Comparison of ENCODE assay signal across 7 cellular contexts in genomic region chr10:58299580-58299979, GRCh38. TPM values are rescaled to one million over a fixed set of nuclear protein-coding genes. Genes with fewer than 3 reads are reported as not detected.
DNase-seq lines count a peak whose midpoint lies in the region; ATAC-seq and TF ChIP-seq lines count a peak whose summit lies in the region.

No MANE protein-coding gene starts in this region.

- ATAC-seq in GM21737 (IDR thresholded peaks at IDR 0.05; ENCODE audit: unreplicated experiment) (peak; percentile 93), T-helper 17 cell (peak; percentile 92)

- no peak overlapping the region for H3K27ac Mint-ChIP-seq in T-helper 17 cell

- no peak overlapping the region for H3K9ac ChIP-seq in Karpas-422 (ENCODE audit: low read length)

- H3K4me1 ChIP-seq in Karpas-422 (ENCODE audit: low read length) = no peaks in the 10 kb centered on the region
- H3K4me1 ChIP-seq in ascending aorta = no peaks in the 10 kb centered on the region

- H3K27me3 Mint-ChIP-seq in T-helper 17 cell = peaks cover 25% of the 10 kb centered on the region

- no peaks in the 10 kb centered on the region for H3K4me1 Mint-ChIP-seq in T-helper 17 cell

- no peak overlapping the region for H3K4me3 Mint-ChIP-seq in T-helper 17 cell

- H3K36me3 ChIP-seq in Karpas-422 (ENCODE audit: insufficient read depth, low read length) (no peaks in the 10 kb centered on the region), ascending aorta (no peaks in the 10 kb centered on the region)

- no peaks in the 10 kb centered on the region for H4K20me1 ChIP-seq in Karpas-422 (ENCODE audit: insufficient read depth, low read depth, low read length)

- no peak overlapping the region for H3K4me2 ChIP-seq in Karpas-422 (ENCODE audit: low read depth, low read length, poor library complexity, severe bottlenecking)

- CTCF ChIA-PET in GM10248 (lab: Yijun Ruan, JAX) = interaction anchor here (0.6 to 4.2 kb wide), 32 partner anchors 8 to 150 kb away, joined by 3 to 60 read pairs (median 6); partner anchors contain the start of genes CISD1, TFAM and UBE2D1

- no peak overlapping the region for H2AFZ ChIP-seq in Karpas-422 (ENCODE audit: low read length)

- H3K9me2 ChIP-seq in Karpas-422 (replicated peaks; ENCODE audit: insufficient read depth, low read length) = no peaks in the 10 kb centered on the region

- no peaks in the 10 kb centered on the region for H3K27me3 ChIP-seq in Karpas-422 (ENCODE audit: low read length)
- no peaks in the 10 kb centered on the region for H3K27me3 ChIP-seq in ascending aorta

- no peaks in the 10 kb centered on the region for H3K79me2 ChIP-seq in Karpas-422 (ENCODE audit: low read length)

- POLR2A ChIA-PET in GM10248 (lab: Yijun Ruan, JAX) = no interaction called here

- H3K27ac ChIP-seq in Karpas-422 (ENCODE audit: low read length) (no peak overlapping the region), ascending aorta (no peak overlapping the region)

- no peaks in the 10 kb centered on the region for H3K9me3 ChIP-seq in Karpas-422 (ENCODE audit: low read length)
- H3K9me3 ChIP-seq in T-helper 17 cell (ENCODE audit: control insufficient read depth, low read length, poor library complexity, severe bottlenecking) = no peaks in the 10 kb centered on the region
- H3K9me3 ChIP-seq in ascending aorta = no peaks in the 10 kb centered on the region

- peaks cover 2% of the 10 kb centered on the region for H3K36me3 Mint-ChIP-seq in T-helper 17 cell (ENCODE audit: low read depth)

- intact Hi-C loops in ascending aorta (cut with DNase I) = loop anchor here (2.0 kb wide), 1 partner anchor 85 kb away; the partner anchor contains the start of gene TFAM

- peak; percentile 88 for TF ChIP-seq CTCF in GM10248 (IDR thresholded peaks at IDR 0.05; ENCODE audit: control extremely low read depth, extremely low read depth, low read depth, missing control alignments)
- peak; percentile 48 to 73 (median 57) for TF ChIP-seq CTCF in ascending aorta (IDR thresholded peaks at IDR 0.05)

- H3K4me3 ChIP-seq in Karpas-422 (ENCODE audit: low read length) = no peak overlapping the region
- no peak overlapping the region for H3K4me3 ChIP-seq in ascending aorta

- DNase-seq in GM10248 (ENCODE audit: extremely low spot score) (peak; percentile 66), Karpas-422 (peak; percentile 82), T-helper 17 cell (peak; percentile 14 to 55 (median 16)), ascending aorta (ENCODE audit: low spot score in 2 of 2) (no peak), hippocampal formation (lab: John Stamatoyannopoulos, UW) (peak; percentile 14 to 30)
- DNase-seq in stimulated activated CD4-positive, alpha-beta T cell treated with anti-CD3 and anti-CD28 coated beads, Interleukin-12 subunit alpha, Interleukin-12 subunit beta, amount 100 ng/mL, for 4 hours = peak; percentile 46

RNA-seq across cellular contexts. Expression of gene CISD1, which starts 30.6 kb away (rescaled TPM):
- 35.8 and 74.1 TPM in 2 replicates for total RNA-seq in Karpas-422 (2014; rRNA removed; shearing (Covaris generic); ENCODE audit: low replicate concordance)
- total RNA-seq in T-helper 17 cell (1 to 10 TPM; 6.6 to 7.5 TPM), ascending aorta (18.0 TPM)

RNA-seq across cellular contexts. Expression of gene IPMK, which starts 31.9 kb away (rescaled TPM):
- total RNA-seq in Karpas-422 (2014; rRNA removed; shearing (Covaris generic); ENCODE audit: low replicate concordance) = 13.7 and 25.2 TPM in 2 replicates
- total RNA-seq in T-helper 17 cell (1 to 10 TPM; 3.5 to 3.8 TPM), ascending aorta (2.8 TPM)

RNA-seq across cellular contexts. Expression of gene UBE2D1, which starts 35.2 kb away (rescaled TPM):
- total RNA-seq in Karpas-422 (2014; rRNA removed; shearing (Covaris generic); ENCODE audit: low replicate concordance) = 3.4 and 12.7 TPM in 2 replicates
- total RNA-seq in T-helper 17 cell = 10 to 100 TPM; 10.5 to 14.6 TPM
- 4.2 TPM for total RNA-seq in ascending aorta

Comparison
In these comparisons a context has a peak if more than half of its experiments do, and no peak if none do; other contexts are left out.
1. DNase-seq: peak in GM10248 (single experiment), Karpas-422 (single experiment), T-helper 17 cell (3 of 3), hippocampal formation (2 of 2) and stimulated activated CD4-positive, alpha-beta T cell treated with anti-CD3 and anti-CD28 coated beads, Interleukin-12 subunit alpha, Interleukin-12 subunit beta, amount 100 ng/mL, for 4 hours (single experiment); none in ascending aorta (0 of 2).